ENCODE assay signal across 1 cellular context in the genomic region with DNA sequence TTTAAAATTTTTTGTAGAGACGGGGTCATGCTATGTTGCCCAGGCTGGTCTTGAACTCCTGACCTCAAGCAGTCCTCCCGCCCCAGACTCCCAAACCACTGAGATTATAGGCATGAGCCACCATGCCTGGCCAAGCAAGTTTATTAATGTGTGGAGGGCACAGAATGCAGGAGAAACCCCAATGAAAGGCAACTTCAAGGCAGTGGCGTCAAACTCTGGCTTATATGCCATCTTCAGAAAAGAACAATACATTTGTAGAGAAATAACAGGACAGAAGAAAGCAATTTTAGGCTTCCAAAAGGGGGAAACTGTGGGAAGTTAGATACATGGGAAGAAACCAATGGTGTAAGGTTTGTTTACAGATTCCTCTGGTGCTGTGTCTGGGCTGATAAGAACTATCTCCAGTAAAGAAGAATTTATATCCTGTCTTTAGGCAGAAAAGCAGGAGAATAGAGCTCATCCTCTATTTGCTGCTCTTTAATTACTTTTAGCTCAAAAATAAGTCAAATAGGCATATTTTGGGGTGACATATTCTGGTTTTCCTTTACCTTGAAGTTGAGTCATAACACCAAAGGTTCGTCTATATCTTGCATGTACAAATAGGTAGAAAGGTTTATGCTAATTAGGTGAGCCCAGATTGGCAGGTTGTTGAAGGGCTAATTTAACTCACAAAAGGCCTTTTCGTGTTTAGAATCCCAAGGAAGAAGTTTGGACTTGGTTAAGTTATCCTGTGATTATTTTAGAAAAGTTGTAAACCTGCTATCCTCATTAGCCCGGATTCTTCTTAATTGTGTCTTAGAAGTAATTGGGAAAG.
TF ChIP-seq lines count a peak whose summit lies in the region.

No MANE protein-coding gene starts in this region.

TF ChIP-seq in K562, 482 proteins besides CTCF, POLR2A, EP300 and RAD21 (continued from another document and continues in another):
- no peak for TF ChIP-seq EZH2 (IDR thresholded peaks at IDR 0.05; ENCODE audit: borderline replicate concordance, low read depth, low read length)
- TF ChIP-seq CC2D1A (IDR thresholded peaks at IDR 0.05) = no peak
- peak; percentile 88 for TF ChIP-seq SOX6 (IDR thresholded peaks at IDR 0.05)
- TF ChIP-seq, protein P1, sequence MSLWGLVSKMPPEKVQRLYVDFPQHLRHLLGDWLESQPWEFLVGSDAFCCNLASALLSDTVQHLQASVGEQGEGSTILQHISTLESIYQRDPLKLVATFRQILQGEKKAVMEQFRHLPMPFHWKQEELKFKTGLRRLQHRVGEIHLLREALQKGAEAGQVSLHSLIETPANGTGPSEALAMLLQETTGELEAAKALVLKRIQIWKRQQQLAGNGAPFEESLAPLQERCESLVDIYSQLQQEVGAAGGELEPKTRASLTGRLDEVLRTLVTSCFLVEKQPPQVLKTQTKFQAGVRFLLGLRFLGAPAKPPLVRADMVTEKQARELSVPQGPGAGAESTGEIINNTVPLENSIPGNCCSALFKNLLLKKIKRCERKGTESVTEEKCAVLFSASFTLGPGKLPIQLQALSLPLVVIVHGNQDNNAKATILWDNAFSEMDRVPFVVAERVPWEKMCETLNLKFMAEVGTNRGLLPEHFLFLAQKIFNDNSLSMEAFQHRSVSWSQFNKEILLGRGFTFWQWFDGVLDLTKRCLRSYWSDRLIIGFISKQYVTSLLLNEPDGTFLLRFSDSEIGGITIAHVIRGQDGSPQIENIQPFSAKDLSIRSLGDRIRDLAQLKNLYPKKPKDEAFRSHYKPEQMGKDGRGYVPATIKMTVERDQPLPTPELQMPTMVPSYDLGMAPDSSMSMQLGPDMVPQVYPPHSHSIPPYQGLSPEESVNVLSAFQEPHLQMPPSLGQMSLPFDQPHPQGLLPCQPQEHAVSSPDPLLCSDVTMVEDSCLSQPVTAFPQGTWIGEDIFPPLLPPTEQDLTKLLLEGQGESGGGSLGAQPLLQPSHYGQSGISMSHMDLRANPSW (CRISPR knock-in tag; IDR thresholded peaks at IDR 0.05) = no peak
- TF ChIP-seq GTF2F1 (IDR thresholded peaks at IDR 0.05; ENCODE audit: low read depth, low read length) = no peak
- TF ChIP-seq, protein P2, sequence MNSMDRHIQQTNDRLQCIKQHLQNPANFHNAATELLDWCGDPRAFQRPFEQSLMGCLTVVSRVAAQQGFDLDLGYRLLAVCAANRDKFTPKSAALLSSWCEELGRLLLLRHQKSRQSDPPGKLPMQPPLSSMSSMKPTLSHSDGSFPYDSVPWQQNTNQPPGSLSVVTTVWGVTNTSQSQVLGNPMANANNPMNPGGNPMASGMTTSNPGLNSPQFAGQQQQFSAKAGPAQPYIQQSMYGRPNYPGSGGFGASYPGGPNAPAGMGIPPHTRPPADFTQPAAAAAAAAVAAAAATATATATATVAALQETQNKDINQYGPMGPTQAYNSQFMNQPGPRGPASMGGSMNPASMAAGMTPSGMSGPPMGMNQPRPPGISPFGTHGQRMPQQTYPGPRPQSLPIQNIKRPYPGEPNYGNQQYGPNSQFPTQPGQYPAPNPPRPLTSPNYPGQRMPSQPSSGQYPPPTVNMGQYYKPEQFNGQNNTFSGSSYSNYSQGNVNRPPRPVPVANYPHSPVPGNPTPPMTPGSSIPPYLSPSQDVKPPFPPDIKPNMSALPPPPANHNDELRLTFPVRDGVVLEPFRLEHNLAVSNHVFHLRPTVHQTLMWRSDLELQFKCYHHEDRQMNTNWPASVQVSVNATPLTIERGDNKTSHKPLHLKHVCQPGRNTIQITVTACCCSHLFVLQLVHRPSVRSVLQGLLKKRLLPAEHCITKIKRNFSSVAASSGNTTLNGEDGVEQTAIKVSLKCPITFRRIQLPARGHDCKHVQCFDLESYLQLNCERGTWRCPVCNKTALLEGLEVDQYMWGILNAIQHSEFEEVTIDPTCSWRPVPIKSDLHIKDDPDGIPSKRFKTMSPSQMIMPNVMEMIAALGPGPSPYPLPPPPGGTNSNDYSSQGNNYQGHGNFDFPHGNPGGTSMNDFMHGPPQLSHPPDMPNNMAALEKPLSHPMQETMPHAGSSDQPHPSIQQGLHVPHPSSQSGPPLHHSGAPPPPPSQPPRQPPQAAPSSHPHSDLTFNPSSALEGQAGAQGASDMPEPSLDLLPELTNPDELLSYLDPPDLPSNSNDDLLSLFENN (IDR thresholded peaks at IDR 0.05; ENCODE audit: low read depth in 2 of 2, low read length in 2 of 2) = 0 out of 4 replicates have a peak, but pooled peaks of 1 of the 2 experiments have one; percentile 36
- peak; percentile 74; the same call in 1 of the 2 replicates for TF ChIP-seq PHTF2 (CRISPR knock-in tag; IDR thresholded peaks at IDR 0.05)
- no peak for TF ChIP-seq PTBP1 (IDR thresholded peaks at IDR 0.05; ENCODE audit: low read depth, low read length)
- no peak for TF ChIP-seq NR4A1 (CRISPR knock-in tag; IDR thresholded peaks at IDR 0.05)
- TF ChIP-seq NR4A1 (tag; IDR thresholded peaks at IDR 0.05) = peak; percentile 62; the same call in 1 of the 2 replicates
- TF ChIP-seq MYC (IDR thresholded peaks at IDR 0.05; ENCODE audit: low read depth, low read length) = no peak
- TF ChIP-seq MYC (CRISPR knock-in tag; IDR thresholded peaks at IDR 0.05; ENCODE audit: borderline replicate concordance, low read depth) = peak; percentile 78; the same call in 1 of the 2 replicates
- TF ChIP-seq EP400 (IDR thresholded peaks at IDR 0.05) = 0 out of 2 replicates have a peak, but pooled peaks have one; percentile 30
- TF ChIP-seq SMARCE1 (IDR thresholded peaks at IDR 0.05) = peak; percentile 89
- TF ChIP-seq PYGO2 (tag; IDR thresholded peaks at IDR 0.05) = no peak; the same call in 1 of the 2 replicates
- TF ChIP-seq, protein P3, sequence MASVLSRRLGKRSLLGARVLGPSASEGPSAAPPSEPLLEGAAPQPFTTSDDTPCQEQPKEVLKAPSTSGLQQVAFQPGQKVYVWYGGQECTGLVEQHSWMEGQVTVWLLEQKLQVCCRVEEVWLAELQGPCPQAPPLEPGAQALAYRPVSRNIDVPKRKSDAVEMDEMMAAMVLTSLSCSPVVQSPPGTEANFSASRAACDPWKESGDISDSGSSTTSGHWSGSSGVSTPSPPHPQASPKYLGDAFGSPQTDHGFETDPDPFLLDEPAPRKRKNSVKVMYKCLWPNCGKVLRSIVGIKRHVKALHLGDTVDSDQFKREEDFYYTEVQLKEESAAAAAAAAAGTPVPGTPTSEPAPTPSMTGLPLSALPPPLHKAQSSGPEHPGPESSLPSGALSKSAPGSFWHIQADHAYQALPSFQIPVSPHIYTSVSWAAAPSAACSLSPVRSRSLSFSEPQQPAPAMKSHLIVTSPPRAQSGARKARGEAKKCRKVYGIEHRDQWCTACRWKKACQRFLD (CRISPR knock-in tag; IDR thresholded peaks at IDR 0.05) = peak; percentile 87
- TF ChIP-seq ZNF274 (IDR thresholded peaks at IDR 0.05; ENCODE audit: borderline replicate concordance, low read depth, low read length) = no peak
- TF ChIP-seq TBL1XR1 (IDR thresholded peaks at IDR 0.05; ENCODE audit: low read length in 2 of 2) = peak in 1 of 2 experiments; percentile 78; a peak in 1 of 4 replicates
- TF ChIP-seq, protein P4, sequence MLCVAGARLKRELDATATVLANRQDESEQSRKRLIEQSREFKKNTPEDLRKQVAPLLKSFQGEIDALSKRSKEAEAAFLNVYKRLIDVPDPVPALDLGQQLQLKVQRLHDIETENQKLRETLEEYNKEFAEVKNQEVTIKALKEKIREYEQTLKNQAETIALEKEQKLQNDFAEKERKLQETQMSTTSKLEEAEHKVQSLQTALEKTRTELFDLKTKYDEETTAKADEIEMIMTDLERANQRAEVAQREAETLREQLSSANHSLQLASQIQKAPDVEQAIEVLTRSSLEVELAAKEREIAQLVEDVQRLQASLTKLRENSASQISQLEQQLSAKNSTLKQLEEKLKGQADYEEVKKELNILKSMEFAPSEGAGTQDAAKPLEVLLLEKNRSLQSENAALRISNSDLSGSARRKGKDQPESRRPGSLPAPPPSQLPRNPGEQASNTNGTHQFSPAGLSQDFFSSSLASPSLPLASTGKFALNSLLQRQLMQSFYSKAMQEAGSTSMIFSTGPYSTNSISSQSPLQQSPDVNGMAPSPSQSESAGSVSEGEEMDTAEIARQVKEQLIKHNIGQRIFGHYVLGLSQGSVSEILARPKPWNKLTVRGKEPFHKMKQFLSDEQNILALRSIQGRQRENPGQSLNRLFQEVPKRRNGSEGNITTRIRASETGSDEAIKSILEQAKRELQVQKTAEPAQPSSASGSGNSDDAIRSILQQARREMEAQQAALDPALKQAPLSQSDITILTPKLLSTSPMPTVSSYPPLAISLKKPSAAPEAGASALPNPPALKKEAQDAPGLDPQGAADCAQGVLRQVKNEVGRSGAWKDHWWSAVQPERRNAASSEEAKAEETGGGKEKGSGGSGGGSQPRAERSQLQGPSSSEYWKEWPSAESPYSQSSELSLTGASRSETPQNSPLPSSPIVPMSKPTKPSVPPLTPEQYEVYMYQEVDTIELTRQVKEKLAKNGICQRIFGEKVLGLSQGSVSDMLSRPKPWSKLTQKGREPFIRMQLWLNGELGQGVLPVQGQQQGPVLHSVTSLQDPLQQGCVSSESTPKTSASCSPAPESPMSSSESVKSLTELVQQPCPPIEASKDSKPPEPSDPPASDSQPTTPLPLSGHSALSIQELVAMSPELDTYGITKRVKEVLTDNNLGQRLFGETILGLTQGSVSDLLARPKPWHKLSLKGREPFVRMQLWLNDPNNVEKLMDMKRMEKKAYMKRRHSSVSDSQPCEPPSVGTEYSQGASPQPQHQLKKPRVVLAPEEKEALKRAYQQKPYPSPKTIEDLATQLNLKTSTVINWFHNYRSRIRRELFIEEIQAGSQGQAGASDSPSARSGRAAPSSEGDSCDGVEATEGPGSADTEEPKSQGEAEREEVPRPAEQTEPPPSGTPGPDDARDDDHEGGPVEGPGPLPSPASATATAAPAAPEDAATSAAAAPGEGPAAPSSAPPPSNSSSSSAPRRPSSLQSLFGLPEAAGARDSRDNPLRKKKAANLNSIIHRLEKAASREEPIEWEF (CRISPR knock-in tag; IDR thresholded peaks at IDR 0.05) = peak; percentile 22; the same call in 1 of the 2 replicates
- TF ChIP-seq RBM25 (IDR thresholded peaks at IDR 0.05; ENCODE audit: low read depth, low read length, severe bottlenecking) = peak; percentile 61
- no peak for TF ChIP-seq ZNF518B (CRISPR knock-in tag; IDR thresholded peaks at IDR 0.05)
- TF ChIP-seq ZEB2 (IDR thresholded peaks at IDR 0.05) = no peak
- TF ChIP-seq KLF16 (IDR thresholded peaks at IDR 0.05) = 0 out of 2 replicates have a peak, but pooled peaks have one; percentile 49
- TF ChIP-seq RCOR1 (IDR thresholded peaks at IDR 0.05; ENCODE audit: borderline replicate concordance in 1 of 2, low read depth in 2 of 2, low read length in 2 of 2) = peak in 1 of 2 experiments; percentile 25; a peak in 2 of 4 replicates
- TF ChIP-seq ZNF121 (CRISPR knock-in tag; conservative IDR thresholded peaks at IDR 0.05) = peak; percentile 96
- TF ChIP-seq SMARCA4 (IDR thresholded peaks at IDR 0.05) = peak; percentile 91
- TF ChIP-seq, protein P5, sequence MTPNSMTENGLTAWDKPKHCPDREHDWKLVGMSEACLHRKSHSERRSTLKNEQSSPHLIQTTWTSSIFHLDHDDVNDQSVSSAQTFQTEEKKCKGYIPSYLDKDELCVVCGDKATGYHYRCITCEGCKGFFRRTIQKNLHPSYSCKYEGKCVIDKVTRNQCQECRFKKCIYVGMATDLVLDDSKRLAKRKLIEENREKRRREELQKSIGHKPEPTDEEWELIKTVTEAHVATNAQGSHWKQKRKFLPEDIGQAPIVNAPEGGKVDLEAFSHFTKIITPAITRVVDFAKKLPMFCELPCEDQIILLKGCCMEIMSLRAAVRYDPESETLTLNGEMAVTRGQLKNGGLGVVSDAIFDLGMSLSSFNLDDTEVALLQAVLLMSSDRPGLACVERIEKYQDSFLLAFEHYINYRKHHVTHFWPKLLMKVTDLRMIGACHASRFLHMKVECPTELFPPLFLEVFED (CRISPR knock-in tag; conservative IDR thresholded peaks at IDR 0.05) = 0 out of 2 replicates have a peak, but pooled peaks have one; percentile 9
- TF ChIP-seq, protein P6, sequence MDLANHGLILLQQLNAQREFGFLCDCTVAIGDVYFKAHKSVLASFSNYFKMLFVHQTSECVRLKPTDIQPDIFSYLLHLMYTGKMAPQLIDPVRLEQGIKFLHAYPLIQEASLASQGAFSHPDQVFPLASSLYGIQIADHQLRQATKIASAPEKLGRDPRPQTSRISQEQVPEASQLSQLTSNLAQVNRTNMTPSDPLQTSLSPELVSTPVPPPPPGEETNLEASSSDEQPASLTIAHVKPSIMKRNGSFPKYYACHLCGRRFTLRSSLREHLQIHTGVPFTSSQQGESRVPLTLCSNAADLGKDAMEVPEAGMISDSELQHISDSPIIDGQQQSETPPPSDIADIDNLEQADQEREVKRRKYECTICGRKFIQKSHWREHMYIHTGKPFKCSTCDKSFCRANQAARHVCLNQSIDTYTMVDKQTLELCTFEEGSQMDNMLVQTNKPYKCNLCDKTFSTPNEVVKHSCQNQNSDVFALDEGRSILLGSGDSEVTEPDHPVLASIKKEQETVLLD (IDR thresholded peaks at IDR 0.05) = no peak; the same call in 1 of the 2 replicates
- peak; percentile 82 for TF ChIP-seq TCF3 (CRISPR knock-in tag; IDR thresholded peaks at IDR 0.05)
- peak; percentile 75; the same call in 1 of the 2 replicates for TF ChIP-seq ZNF668 (CRISPR knock-in tag; IDR thresholded peaks at IDR 0.05)
- no peak for TF ChIP-seq CSDE1 (IDR thresholded peaks at IDR 0.05)
- TF ChIP-seq ESRRB (CRISPR knock-in tag; IDR thresholded peaks at IDR 0.05; ENCODE audit: borderline replicate concordance) = no peak
- 0 out of 2 replicates have a peak, but pooled peaks have one; percentile 43 for TF ChIP-seq NFRKB (IDR thresholded peaks at IDR 0.05; ENCODE audit: low read depth)
- TF ChIP-seq BCOR (IDR thresholded peaks at IDR 0.05) = peak; percentile 84
- peak; percentile 30; the same call in 1 of the 2 replicates for TF ChIP-seq MAFG (tag; conservative IDR thresholded peaks at IDR 0.05)
- TF ChIP-seq SMARCA5 (IDR thresholded peaks at IDR 0.05) = peak; percentile 18; the same call in 1 of the 2 replicates
- 0 out of 2 replicates have a peak, but pooled peaks have one; percentile 77 for TF ChIP-seq ZNF212 (CRISPR knock-in tag; IDR thresholded peaks at IDR 0.05)
